ENCODE assay signal across 22 cellular contexts in genomic region chr3:126024049-126024854, GRCh38. TPM values are rescaled to one million over a fixed set of nuclear protein-coding genes. Genes with fewer than 3 reads are reported as not detected.
"Had no signal": no experiment of that assay in that cellular context is flagged by ENCODE, and none has a peak within 500 bp of the region (broad histone marks: within the 10 kb centered on the region; RNA-seq: fewer than 3 reads in every experiment).

No MANE protein-coding gene starts in this region.

- H3K27ac Mint-ChIP-seq: activated CD8-positive, alpha-beta memory T cell treated with anti-CD3 and anti-CD28 coated beads, Interleukin-2, amount 10 ng/mL, durations not matched to agents 7 days and 5 days; T-helper 1 cell treated with Interleukin-12 subunit alpha and Interleukin-12 subunit beta and Interleukin-4 antibody, amounts not matched to agents 30 μg/mL and 1 μg/mL, for 36 hours had no signal

- H3K27ac ChIP-seq: body of pancreas, colonic mucosa, heart right ventricle, neutrophil, thyroid gland, VCaP had no signal

- H3K27me3 ChIP-seq: body of pancreas, colonic mucosa, heart right ventricle, neutrophil, thyroid gland had no signal

- H3K36me3 ChIP-seq: colonic mucosa, neutrophil had no signal

- DNase-seq: activated CD4-positive, alpha-beta T cell treated with anti-CD3 and anti-CD28 coated beads for 1 hour; activated CD4-positive, alpha-beta T cell treated with anti-CD3 and anti-CD28 coated beads, Interleukin-2, amount 50 U/mL, for 48 hours; activated CD8-positive, alpha-beta memory T cell treated with anti-CD3 and anti-CD28 coated beads, Interleukin-2, amount 10 ng/mL, durations not matched to agents 7 days and 5 days; activated naive CD4-positive, alpha-beta T cell; activated T-cell treated with anti-CD3 and anti-CD28 coated beads, Interleukin-2, amount 50 U/mL, for 1 hour; body of pancreas; colonic mucosa; erythroblast; heart right ventricle; naive thymus-derived CD8-positive, alpha-beta T cell; stimulated activated CD4-positive, alpha-beta T cell treated with anti-CD3 and anti-CD28 coated beads, Interleukin-12 subunit alpha, Interleukin-12 subunit beta, amount 100 ng/mL, for 4 hours; stimulated activated CD4-positive, alpha-beta T cell treated with anti-CD3 and anti-CD28 coated beads, Interleukin-1b, Interleukin-23, amount 100 ng/mL, for 48 hours; stimulated activated naive CD4-positive, alpha-beta T cell treated with Interleukin-2 at 50 U/mL for 16 hours; thyroid gland had no signal

- H3K4me1 ChIP-seq: body of pancreas, colonic mucosa, thyroid gland had no signal

- FAIRE-seq: frontal cortex had no signal

- H3K4me3 Mint-ChIP-seq: activated CD8-positive, alpha-beta memory T cell treated with anti-CD3 and anti-CD28 coated beads, Interleukin-2, amount 10 ng/mL, durations not matched to agents 7 days and 5 days; activated T-helper 17 cell treated with anti-CD3 and anti-CD28 coated beads, Interleukin-2, amount 50 U/mL, for 72 hours; naive thymus-derived CD8-positive, alpha-beta T cell; T-helper 1 cell treated with Interleukin-12 subunit alpha and Interleukin-12 subunit beta and Interleukin-4 antibody, amounts not matched to agents 30 μg/mL and 1 μg/mL, for 36 hours had no signal

- H3K27me3 Mint-ChIP-seq: activated CD8-positive, alpha-beta memory T cell treated with anti-CD3 and anti-CD28 coated beads, Interleukin-2, amount 10 ng/mL, durations not matched to agents 7 days and 5 days; activated T-helper 17 cell treated with anti-CD3 and anti-CD28 coated beads, Interleukin-2, amount 50 U/mL, for 72 hours; naive thymus-derived CD8-positive, alpha-beta T cell had no signal

- H3K4me3 ChIP-seq: body of pancreas, colonic mucosa, heart right ventricle, thyroid gland had no signal

- H3K9me3 ChIP-seq: colonic mucosa, neutrophil, thyroid gland had no signal

- ATAC-seq: activated CD8-positive, alpha-beta memory T cell treated with anti-CD3 and anti-CD28 coated beads, Interleukin-2, amount 10 ng/mL, durations not matched to agents 7 days and 5 days; activated T-helper 17 cell treated with anti-CD3 and anti-CD28 coated beads, Interleukin-2, amount 50 U/mL, for 72 hours; body of pancreas; naive thymus-derived CD8-positive, alpha-beta T cell had no signal

RNA-seq across cellular contexts. Expression of gene ROPN1B, which starts 55.3 kb away (rescaled TPM):
- total RNA-seq: activated CD8-positive, alpha-beta memory T cell treated with anti-CD3 and anti-CD28 coated beads, Interleukin-2, amount 10 ng/mL, durations not matched to agents 7 days and 5 days; activated T-helper 17 cell treated with anti-CD3 and anti-CD28 coated beads, Interleukin-2, amount 50 U/mL, for 72 hours; colonic mucosa; kidney epithelial cell; naive thymus-derived CD8-positive, alpha-beta T cell; renal cortical epithelial cell; subcutaneous adipose tissue had no signal
- polyA plus RNA-seq: naive thymus-derived CD8-positive, alpha-beta T cell had no signal
